In the genomic region with DNA sequence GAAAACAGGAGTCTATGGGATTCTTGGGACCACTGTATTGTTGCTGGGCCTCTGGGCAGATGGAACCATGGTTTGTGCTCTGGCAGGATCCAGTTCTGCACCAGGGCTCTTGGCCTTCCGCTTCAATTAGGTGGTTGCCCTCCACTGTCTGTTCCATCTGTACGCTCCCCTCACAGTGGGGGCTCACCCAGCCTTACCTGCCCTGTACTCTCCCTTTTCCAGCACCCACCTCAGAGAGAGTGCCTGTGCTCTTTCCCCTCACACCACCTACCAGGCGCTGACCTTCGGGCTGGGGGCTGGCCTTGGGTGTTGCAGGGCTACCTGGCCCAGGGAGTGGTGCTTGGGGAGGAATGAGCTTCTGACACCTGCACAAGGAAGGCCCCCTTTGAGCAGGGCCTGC, we compare ENCODE assay signal across 21 cellular contexts. TPM values are rescaled to one million over a fixed set of nuclear protein-coding genes. Genes with fewer than 3 reads are reported as not detected.
A peak's percentile ranks its signal among the peaks of the same experiment; 100 is the strongest.
DNase-seq lines count a peak whose midpoint lies in the region; ATAC-seq, FAIRE-seq and TF ChIP-seq lines count a peak whose summit lies in the region.
"Had no signal": no experiment of that assay in that cellular context is flagged by ENCODE, and none has a peak within 500 bp of the region (broad histone marks: within the 10 kb centered on the region; RNA-seq: fewer than 3 reads in every experiment).

No MANE protein-coding gene starts in this region.

- H3K4me1 Mint-ChIP-seq in GM23338 (peaks cover 47% of the 10 kb centered on the region), WTC11 (peaks cover 68% of the 10 kb centered on the region)
- peaks cover 45% of the 10 kb centered on the region for H3K4me1 Mint-ChIP-seq in stimulated activated effector memory CD8-positive, alpha-beta T cell treated with anti-CD3 and anti-CD28 coated beads, Interleukin-12 subunit alpha, Interleukin-12 subunit beta, amount 100 ng/mL, for 72 hours

- POLR2A ChIA-PET in WTC11 (lab: Charles Lee), result interaction anchor here (1.7 to 1.8 kb wide), 2 partner anchors 9 to 11 kb away, joined by 4 to 10 read pairs; no protein-coding TSS in a partner anchor
- POLR2A ChIA-PET in HepG2 (lab: Yijun Ruan, JAX), result no interaction called here

- TF ChIP-seq EP300 in HepG2 (IDR thresholded peaks at IDR 0.05; ENCODE audit: low read depth in 2 of 2, low read length in 2 of 2) (no peak), HepG2 (CRISPR knock-in tag; IDR thresholded peaks at IDR 0.05; ENCODE audit: borderline replicate concordance) (no peak)

- H3K4me2 ChIP-seq in BLaER1, result no peak overlapping the region
- no peak overlapping the region for H3K4me2 ChIP-seq in GM23338
- no peak overlapping the region for H3K4me2 ChIP-seq in HepG2 (ENCODE audit: low read depth, low read length)

- H3K9me3 Mint-ChIP-seq in GM23338 (peaks cover 11% of the 10 kb centered on the region), WTC11 (peaks cover 5% of the 10 kb centered on the region)
- no peaks in the 10 kb centered on the region for H3K9me3 Mint-ChIP-seq in stimulated activated effector memory CD8-positive, alpha-beta T cell treated with anti-CD3 and anti-CD28 coated beads, Interleukin-12 subunit alpha, Interleukin-12 subunit beta, amount 100 ng/mL, for 72 hours
- H3K9me3 Mint-ChIP-seq: CD8-positive, alpha-beta memory T cell had no signal

- H3K4me1 ChIP-seq in BLaER1 (peaks cover 38% of the 10 kb centered on the region), GM23338 (ENCODE audit: insufficient read depth) (peaks cover 55% of the 10 kb centered on the region), HepG2 (ENCODE audit: insufficient read depth, low read length) (peaks cover 32% of the 10 kb centered on the region)

- peaks cover 29% of the 10 kb centered on the region; the same call in 1 of the 2 replicates for H3F3A ChIP-seq in GM23338 (replicated peaks; ENCODE audit: low read depth)

- no peak; the same call in 2 of the 3 replicates for ATAC-seq in GM23338
- ATAC-seq in WTC11, result no peak
- ATAC-seq in HepG2, result peak; percentile 47; the same call in 2 of the 3 replicates
- ATAC-seq in HG03045 (IDR thresholded peaks at IDR 0.05; ENCODE audit: unreplicated experiment), result no peak
- ATAC-seq in GM21367 (IDR thresholded peaks at IDR 0.05; ENCODE audit: unreplicated experiment), result no peak
- ATAC-seq in stimulated activated effector memory CD8-positive, alpha-beta T cell treated with anti-CD3 and anti-CD28 coated beads, Interleukin-12 subunit alpha, Interleukin-12 subunit beta, amount 100 ng/mL, for 72 hours, result no peak
- ATAC-seq: PC-3 had no signal

- H3K27ac ChIP-seq in BLaER1, result 0 out of 2 replicates have a peak overlapping the region, but pooled peaks have one; percentile 6
- 0 out of 2 replicates have a peak overlapping the region, but pooled peaks have one; percentile 32 for H3K27ac ChIP-seq in GM23338 (ENCODE audit: low read depth)
- no peak overlapping the region for H3K27ac ChIP-seq in HepG2 (ENCODE audit: extremely low read length, insufficient read depth, low read length)
- H3K27ac ChIP-seq: SJSA1 had no signal

- H3K9me3 ChIP-seq in BLaER1 (peaks cover 12% of the 10 kb centered on the region), HepG2 (ENCODE audit: low read length) (no peaks in the 10 kb centered on the region)

- BruUV-seq in HepG2 (replicated peaks; lab: Mats Ljungman, UMichigan), result no TSS peak

- H3K27ac Mint-ChIP-seq in GM23338 (peak overlapping the region; percentile 11; the same call in 1 of the 2 replicates), WTC11 (peak overlapping the region; percentile 87)
- H3K27ac Mint-ChIP-seq in stimulated activated effector memory CD8-positive, alpha-beta T cell treated with anti-CD3 and anti-CD28 coated beads, Interleukin-12 subunit alpha, Interleukin-12 subunit beta, amount 100 ng/mL, for 72 hours, result no peak overlapping the region

- H3K27me3 ChIP-seq in BLaER1, result no peaks in the 10 kb centered on the region
- no peaks in the 10 kb centered on the region for H3K27me3 ChIP-seq in GM23338 (ENCODE audit: insufficient read depth)
- no peaks in the 10 kb centered on the region for H3K27me3 ChIP-seq in HepG2 (ENCODE audit: control insufficient read depth in 1 of 2, insufficient read depth in 2 of 2, low read length in 2 of 2)
- H3K27me3 ChIP-seq: SJSA1 had no signal

- H3K4me3 ChIP-seq in BLaER1, result no peak overlapping the region
- H3K4me3 ChIP-seq in GM23338, result no peak overlapping the region
- no peak overlapping the region for H3K4me3 ChIP-seq in HepG2 (replicated peaks in 1 of 3; ENCODE audit: insufficient read depth in 1 of 3, low read depth in 2 of 3, low read length in 3 of 3)
- H3K4me3 ChIP-seq: SJSA1 had no signal

- H3K79me2 ChIP-seq in GM23338 (replicated peaks; ENCODE audit: insufficient read depth) (peaks cover 98% of the 10 kb centered on the region), HepG2 (ENCODE audit: insufficient read depth, low read length) (peaks cover 25% of the 10 kb centered on the region)

- H4K20me1 ChIP-seq in BLaER1 (peaks cover 62% of the 10 kb centered on the region), GM23338 (replicated peaks; ENCODE audit: insufficient read depth) (peaks cover 4% of the 10 kb centered on the region; the same call in 1 of the 2 replicates), HepG2 (ENCODE audit: insufficient read depth, low read length) (no peaks in the 10 kb centered on the region; the same call in 1 of the 2 replicates)

- no peak for FAIRE-seq in HepG2 (lab: Jason Lieb, UNC)
- FAIRE-seq: G401.6, GM18507, H54 had no signal

- H3K9ac ChIP-seq in BLaER1 (no peak overlapping the region), HepG2 (ENCODE audit: insufficient read depth, low read depth, low read length) (no peak overlapping the region)

- TF ChIP-seq RAD21 in HepG2 (CRISPR knock-in tag; IDR thresholded peaks at IDR 0.05), result no peak

- peaks cover 41% of the 10 kb centered on the region for H3K36me3 ChIP-seq in BLaER1
- H3K36me3 ChIP-seq in GM23338 (ENCODE audit: insufficient read depth), result peaks cover 13% of the 10 kb centered on the region
- H3K36me3 ChIP-seq in HepG2 (replicated peaks in 1 of 2; ENCODE audit: control insufficient read depth in 1 of 2, insufficient read depth in 2 of 2, low read length in 2 of 2), result no peaks in the 10 kb centered on the region

- peaks cover 10% of the 10 kb centered on the region for H3K27me3 Mint-ChIP-seq in GM23338 (ENCODE audit: insufficient read depth, low read depth, poor library complexity)
- no peaks in the 10 kb centered on the region; the same call in 1 of the 2 replicates for H3K27me3 Mint-ChIP-seq in WTC11 (ENCODE audit: low read depth)
- H3K27me3 Mint-ChIP-seq: CD8-positive, alpha-beta memory T cell had no signal

- TF ChIP-seq CTCF in GM23338 (conservative IDR thresholded peaks at IDR 0.05; ENCODE audit: low read depth in 2 of 2) (no peak), WTC11 (IDR thresholded peaks at IDR 0.05) (no peak), HepG2 (CRISPR knock-in tag; IDR thresholded peaks at IDR 0.05) (no peak)

- H3K9me2 ChIP-seq in GM23338 (ENCODE audit: insufficient read depth), result no peaks in the 10 kb centered on the region

- peaks cover 43% of the 10 kb centered on the region for H3K36me3 Mint-ChIP-seq in GM23338 (ENCODE audit: low read depth)
- H3K36me3 Mint-ChIP-seq in WTC11, result peaks cover 31% of the 10 kb centered on the region
- H3K36me3 Mint-ChIP-seq in stimulated activated effector memory CD8-positive, alpha-beta T cell treated with anti-CD3 and anti-CD28 coated beads, Interleukin-12 subunit alpha, Interleukin-12 subunit beta, amount 100 ng/mL, for 72 hours, result peaks cover 32% of the 10 kb centered on the region

- no peak for TF ChIP-seq POLR2A in HepG2 (IDR thresholded peaks at IDR 0.05; ENCODE audit: insufficient read depth in 1 of 2, low read depth in 2 of 2, low read length in 2 of 2)

- in situ Hi-C loops in HepG2 (cut with HindIII; ENCODE audit: extremely low pct_ligation_motif_present, low pct_unique_long_range_greater_than_20kb), result no loop called here

- DNase-seq in GM23338 (ENCODE audit: low spot score) (no peak), WTC11 (ENCODE audit: low spot score) (no peak), HepG2 (ENCODE audit: low spot score) (no peak), NCI-H1436 treated with DMSO at 0.1 percent for 48 hours (lab: John Stamatoyannopoulos, UW) (no peak)
- DNase-seq in stimulated activated effector memory CD8-positive, alpha-beta T cell treated with anti-CD3 and anti-CD28 coated beads, Interleukin-12 subunit alpha, Interleukin-12 subunit beta, amount 100 ng/mL, for 72 hours (ENCODE audit: low spot score in 2 of 2), result no peak
- DNase-seq: CD8-positive, alpha-beta memory T cell; DND-41; NCI-H1417 treated with DMSO at 0.1 percent for 48 hours; NCI-H2029 treated with DMSO at 0.1 percent for 48 hours; NCI-H748 treated with DMSO at 0.1 percent for 48 hours; PC-3; SW 1271 had no signal

- no peak overlapping the region for H2AFZ ChIP-seq in GM23338
- no peak overlapping the region for H2AFZ ChIP-seq in HepG2 (ENCODE audit: low read length)

- CTCF ChIA-PET in WTC11 (lab: Charles Lee) (interaction anchor here (0.7 kb wide), 1 partner anchor 43 kb away, joined by 3 read pairs; no protein-coding TSS in a partner anchor), HepG2 (lab: Yijun Ruan, JAX; ENCODE audit: low intra/inter-chr PET ratio, low total read pairs) (no interaction called here)

- intact Hi-C loops in HepG2 (cut with micrococcal nuclease; ENCODE audit: unreplicated experiment), result no loop called here

- H3K4me3 Mint-ChIP-seq in GM23338 (no peak overlapping the region), WTC11 (no peak overlapping the region)
- no peak overlapping the region for H3K4me3 Mint-ChIP-seq in stimulated activated effector memory CD8-positive, alpha-beta T cell treated with anti-CD3 and anti-CD28 coated beads, Interleukin-12 subunit alpha, Interleukin-12 subunit beta, amount 100 ng/mL, for 72 hours
- H3K4me3 Mint-ChIP-seq: CD8-positive, alpha-beta memory T cell had no signal

- 92% methylated on average over 4 of the region's 4 CpGs for WGBS in HepG2 (ENCODE audit: low lambda C conversion rate)

RNA-seq across cellular contexts. Expression of a gene that starts 7.5 kb away (rescaled TPM):
- total RNA-seq in GM23338 (2014; rRNA removed; shearing (Covaris generic)), result 21.9 and 29.9 TPM in 2 replicates
- 76.7 and 79.9 TPM in 2 replicates for polyA plus RNA-seq in GM23338 (2016; fragmentation: Nextera tagmentation; extraction: Ambion mirVana)
- 21.2 to 25.2 TPM (median 23.0 TPM) in 3 replicates for total RNA-seq in WTC11 (2021)
- total RNA-seq in HepG2 (2016; rRNA removed; fragmentation: Illumina TruSeq; extraction: Trizol), result 7.9 and 9.6 TPM in 2 replicates
- 10.4 and 11.3 TPM in 2 replicates for total RNA-seq in HepG2 (2016; cell fraction: cytosol; rRNA removed; fragmentation: Illumina TruSeq; extraction: Trizol; ENCODE audit: low read depth)
- 8.3 and 11.1 TPM in 2 replicates for total RNA-seq in HepG2 (2016; cell fraction: insoluble cytoplasmic fraction; rRNA removed; fragmentation: Illumina TruSeq; extraction: Trizol)
- total RNA-seq in HepG2 (2016; cell fraction: membrane; rRNA removed; fragmentation: Illumina TruSeq; extraction: Trizol), result 8.1 and 10.2 TPM in 2 replicates
- total RNA-seq in HepG2 (2016; cell fraction: nucleus; rRNA removed; fragmentation: Illumina TruSeq; extraction: Trizol), result 6.8 and 7.1 TPM in 2 replicates
- polyA plus RNA-seq in HepG2 (2011; rRNA removed), result 16.2 and 18.1 TPM in 2 replicates
- polyA plus RNA-seq in HepG2 (2011; cell fraction: cytosol; rRNA removed), result 10.4 and 10.8 TPM in 2 replicates
- 11.1 and 12.2 TPM in 2 replicates for polyA plus RNA-seq in HepG2 (2011; cell fraction: nucleus; rRNA removed)
- 6.2 and 9.4 TPM in 2 replicates for polyA plus RNA-seq in HepG2 (2012)
- 3.1 and 3.2 TPM in 2 replicates for polyA plus RNA-seq in HepG2 (2016; cell fraction: cytosol; fragmentation: Illumina TruSeq; extraction: Trizol; ENCODE audit: low read depth)
- 10.6 and 11.3 TPM in 2 replicates for polyA plus RNA-seq in HepG2 (2016; cell fraction: insoluble cytoplasmic fraction; fragmentation: Illumina TruSeq; extraction: Trizol; ENCODE audit: low read depth)
- polyA plus RNA-seq in HepG2 (2016; cell fraction: membrane; fragmentation: Illumina TruSeq; extraction: Trizol; ENCODE audit: low read depth), result 3.8 and 5.8 TPM in 2 replicates
- polyA plus RNA-seq in HepG2 (2016; cell fraction: nucleus; fragmentation: Illumina TruSeq; extraction: Trizol; ENCODE audit: insufficient read depth, low read depth), result 8.0 and 10.4 TPM in 2 replicates
- 10.6 and 33.3 TPM in 2 replicates for polyA minus RNA-seq in HepG2 (2011; rRNA and poly(A)+ RNA removed; ENCODE audit: low replicate concordance)
- polyA minus RNA-seq in HepG2 (2011; cell fraction: cytosol; rRNA and poly(A)+ RNA removed), result 8.1 and 9.1 TPM in 2 replicates
- polyA minus RNA-seq in HepG2 (2011; cell fraction: nucleus; rRNA and poly(A)+ RNA removed), result 9.9 and 18.2 TPM in 2 replicates

RNA-seq across cellular contexts. Expression of a gene that starts 56.4 kb away (rescaled TPM):
- 37.0 and 44.2 TPM in 2 replicates for total RNA-seq in GM23338 (2014; rRNA removed; shearing (Covaris generic))
- polyA plus RNA-seq in GM23338 (2016; fragmentation: Nextera tagmentation; extraction: Ambion mirVana) (31.7 and 34.1 TPM in 2 replicates), HepG2 (2011; rRNA removed) (1.0 and 1.8 TPM in 2 replicates)
- total RNA-seq in WTC11 (2021) (14.7 to 26.6 TPM (median 26.1 TPM) in 3 replicates), HepG2 (2016; rRNA removed; fragmentation: Illumina TruSeq; extraction: Trizol) (not detected in 2 replicates)
- not detected in 2 replicates for total RNA-seq in HepG2 (2016; cell fraction: cytosol; rRNA removed; fragmentation: Illumina TruSeq; extraction: Trizol; ENCODE audit: low read depth)
- total RNA-seq in HepG2 (2016; cell fraction: insoluble cytoplasmic fraction; rRNA removed; fragmentation: Illumina TruSeq; extraction: Trizol), result not detected in 2 replicates
- not detected in 2 replicates for total RNA-seq in HepG2 (2016; cell fraction: membrane; rRNA removed; fragmentation: Illumina TruSeq; extraction: Trizol)
- not detected in 2 replicates for total RNA-seq in HepG2 (2016; cell fraction: nucleus; rRNA removed; fragmentation: Illumina TruSeq; extraction: Trizol)
- polyA plus RNA-seq in HepG2 (2011; cell fraction: cytosol; rRNA removed), result 1.00 and 1.2 TPM in 2 replicates
- 0.40 and 0.58 TPM in 2 replicates for polyA plus RNA-seq in HepG2 (2011; cell fraction: nucleus; rRNA removed)
- 1.5 and 1.6 TPM in 2 replicates for polyA plus RNA-seq in HepG2 (2012)
- not detected in 2 replicates for polyA plus RNA-seq in HepG2 (2016; cell fraction: cytosol; fragmentation: Illumina TruSeq; extraction: Trizol; ENCODE audit: low read depth)
- polyA plus RNA-seq in HepG2 (2016; cell fraction: insoluble cytoplasmic fraction; fragmentation: Illumina TruSeq; extraction: Trizol; ENCODE audit: low read depth), result not detected in 2 replicates
- not detected in 2 replicates for polyA plus RNA-seq in HepG2 (2016; cell fraction: membrane; fragmentation: Illumina TruSeq; extraction: Trizol; ENCODE audit: low read depth)
- polyA plus RNA-seq in HepG2 (2016; cell fraction: nucleus; fragmentation: Illumina TruSeq; extraction: Trizol; ENCODE audit: insufficient read depth, low read depth), result not detected in 2 replicates
- polyA minus RNA-seq in HepG2 (2011; rRNA and poly(A)+ RNA removed; ENCODE audit: low replicate concordance), result 0.84 and 1.8 TPM in 2 replicates
- polyA minus RNA-seq in HepG2 (2011; cell fraction: cytosol; rRNA and poly(A)+ RNA removed), result 0.30 and 0.44 TPM in 2 replicates
- 0.13 and 0.25 TPM in 2 replicates for polyA minus RNA-seq in HepG2 (2011; cell fraction: nucleus; rRNA and poly(A)+ RNA removed)
- total RNA-seq: CD8-positive, alpha-beta memory T cell; HT1080; NCI-H460; PC-3; SJSA1 had no signal
- polyA plus RNA-seq: CD8-positive, alpha-beta memory T cell had no signal

Comparison
In these comparisons a context has a peak if more than half of its experiments do, and no peak if none do; other contexts are left out.
1. RNA of a gene that starts 56.4 kb away (total RNA-seq): 37.0 to 44.2 TPM in GM23338 and 14.7 to 26.6 TPM in WTC11; not detected in HepG2; every median in the first group is over 10 times any median in the second.